21 cellular contexts compared by ENCODE assay signal in the genomic region with DNA sequence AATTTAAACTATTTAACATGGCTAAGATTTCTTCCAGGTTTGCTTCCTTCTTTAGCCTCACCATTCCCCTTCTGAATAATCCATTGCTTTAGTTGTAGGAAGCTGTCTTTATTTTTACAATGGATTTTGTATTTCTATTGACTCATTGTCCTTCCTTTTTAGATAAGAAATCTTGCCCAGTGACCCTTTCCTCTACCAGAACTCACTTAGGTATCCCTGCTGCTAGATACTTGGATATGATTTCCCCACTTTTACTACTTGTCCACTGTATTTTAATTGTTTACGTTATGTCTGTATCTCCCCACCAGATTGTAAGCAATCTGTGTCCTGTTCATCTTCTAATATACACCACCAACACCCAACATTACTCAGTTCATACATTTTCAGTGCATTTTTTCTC.
"Had no signal": no experiment of that assay in that cellular context is flagged by ENCODE, and none has a peak within 500 bp of the region (broad histone marks: within the 10 kb centered on the region; RNA-seq: fewer than 3 reads in every experiment).

No MANE protein-coding gene starts in this region.

- DNase-seq: cerebellar nuclear complex; erythroblast; gastrocnemius medialis; heart right ventricle; hypothalamus; islet precursor cell; left ventricle myocardium inferior; natural killer cell; occipital lobe; pancreas; right lobe of liver; spleen; stimulated activated CD4-positive, alpha-beta T cell treated with anti-CD3 and anti-CD28 coated beads, Interleukin-15, amount 100 ng/mL, for 24 hours; stimulated activated CD4-positive, alpha-beta T cell treated with anti-CD3 and anti-CD28 coated beads, Interleukin-1b, Interleukin-23, amount 100 ng/mL, for 48 hours; stimulated activated CD4-positive, alpha-beta T cell treated with anti-CD3 and anti-CD28 coated beads, Interleukin-4, amount 100 ng/mL, for 24 hours; upper lobe of right lung had no signal

- H3K27me3 ChIP-seq: gastrocnemius medialis, heart right ventricle, pancreas, right lobe of liver, spleen, tibial nerve, upper lobe of right lung, vagina had no signal

- H3K4me1 ChIP-seq: gastrocnemius medialis, right lobe of liver, spleen, tibial nerve, upper lobe of right lung, vagina had no signal

- H3K9me3 ChIP-seq: gastrocnemius medialis, pancreas, right lobe of liver, upper lobe of right lung, vagina had no signal

- H3K4me3 ChIP-seq: gastrocnemius medialis, heart right ventricle, left ventricle myocardium inferior, lung, pancreas, right lobe of liver, spleen, tibial nerve, upper lobe of right lung, vagina had no signal

- H3K27ac ChIP-seq: gastrocnemius medialis, heart right ventricle, left ventricle myocardium inferior, pancreas, right lobe of liver, spleen, tibial nerve, upper lobe of right lung, vagina had no signal

- FAIRE-seq: colon had no signal

- ATAC-seq: gastrocnemius medialis; heart right ventricle; natural killer cell; pancreas; right lobe of liver; stimulated activated memory B cell treated with anti-CD40 and anti-IgM and Interleukin-4, amounts not matched to agents 10 μg/mL and 1 μg/mL and 100 μg/mL, for 72 hours; upper lobe of right lung had no signal

- H3K36me3 ChIP-seq: gastrocnemius medialis, heart right ventricle, left ventricle myocardium inferior, pancreas, right lobe of liver, spleen, tibial nerve, upper lobe of right lung, vagina had no signal
